In genomic region chr2:232400244-232401015, GRCh38 we compare ENCODE assay signal across 1 cellular context.
TF ChIP-seq lines count a peak whose summit lies in the region.

No MANE protein-coding gene starts in this region.

TF ChIP-seq in A549, 52 proteins besides CTCF, POLR2A, EP300 and RAD21 (continued from another document):
- TF ChIP-seq FOSB (CRISPR knock-in tag; IDR thresholded peaks at IDR 0.05) (no peak), ZNF302 (CRISPR knock-in tag; IDR thresholded peaks at IDR 0.05) (no peak), CEBPB (IDR thresholded peaks at IDR 0.05) (no peak), EHMT2 (IDR thresholded peaks at IDR 0.05; ENCODE audit: low read depth) (no peak), RARB (CRISPR knock-in tag; IDR thresholded peaks at IDR 0.05) (no peak), FOXS1 (CRISPR knock-in tag; IDR thresholded peaks at IDR 0.05) (no peak), JUN (IDR thresholded peaks at IDR 0.05) (no peak), KDM5A (IDR thresholded peaks at IDR 0.05) (no peak), JUNB (IDR thresholded peaks at IDR 0.05) (no peak)
TF ChIP-seq in A549: peak in this region for 0.
